ENCODE assay signal across 1 cellular context in genomic region chr6:152453421-152453820, GRCh38.
TF ChIP-seq lines count a peak whose summit lies in the region.

No MANE protein-coding gene starts in this region.

TF ChIP-seq in H1, 55 proteins besides CTCF, POLR2A, EP300 and RAD21 (continued from another document):
- no peak for TF ChIP-seq CHD7 (IDR thresholded peaks at IDR 0.05; ENCODE audit: insufficient replicate concordance, low read length)
- no peak for TF ChIP-seq EZH2 (IDR thresholded peaks at IDR 0.05; ENCODE audit: low read depth, low read length, severe bottlenecking)
- no peak for TF ChIP-seq SRF (IDR thresholded peaks at IDR 0.05; ENCODE audit: low read depth, low read length)
- no peak for TF ChIP-seq CTBP2 (IDR thresholded peaks at IDR 0.05; ENCODE audit: borderline replicate concordance, insufficient read depth, insufficient read length, low read length)
